In genomic region chr7:46391215-46391614, GRCh38 we compare ENCODE assay signal across 19 cellular contexts.
DNase-seq lines count a peak whose midpoint lies in the region; ATAC-seq and TF ChIP-seq lines count a peak whose summit lies in the region.
"Had no signal": no experiment of that assay in that cellular context is flagged by ENCODE, and none has a peak within 500 bp of the region (broad histone marks: within the 10 kb centered on the region; RNA-seq: fewer than 3 reads in every experiment).

No MANE protein-coding gene starts in this region.

- H4K8ac ChIP-seq in trophoblast cell (ENCODE audit: low read depth, low read length): no peak overlapping the region

- H3K27ac ChIP-seq in HEK293 (ENCODE audit: extremely low read depth, low read depth, low read length) (no peak overlapping the region), trophoblast cell (ENCODE audit: low read depth, low read length) (no peak overlapping the region)
- H3K27ac ChIP-seq: dorsolateral prefrontal cortex, SJSA1, tibial nerve had no signal

- H3K27me3 ChIP-seq in trophoblast cell (ENCODE audit: insufficient read depth, low read length): no peaks in the 10 kb centered on the region
- H3K27me3 ChIP-seq: SJSA1, tibial nerve had no signal

- H3K4me3 ChIP-seq in HEK293 (ENCODE audit: low read depth, low read length): no peak overlapping the region
- H3K4me3 ChIP-seq in fibroblast of mammary gland (ENCODE audit: control insufficient read depth, low read depth, low read length): no peak overlapping the region
- H3K4me3 ChIP-seq in trophoblast cell (ENCODE audit: low read depth, low read length): no peak overlapping the region
- H3K4me3 ChIP-seq: dorsolateral prefrontal cortex, SJSA1, tibial nerve had no signal

- H3K14ac ChIP-seq in trophoblast cell (ENCODE audit: low read length): no peak overlapping the region

- no peaks in the 10 kb centered on the region for H3K36me3 ChIP-seq in HEK293 (ENCODE audit: control insufficient read depth in 2 of 2, insufficient read depth in 1 of 2, low read length in 2 of 2)
- H3K36me3 ChIP-seq in trophoblast cell (ENCODE audit: control insufficient read depth in 1 of 2, insufficient read depth in 2 of 2, low read length in 2 of 2): peaks cover 0 to 4% of the 10 kb centered on the region in 2 experiments
- H3K36me3 ChIP-seq: SJSA1, tibial nerve had no signal

- H4K91ac ChIP-seq in trophoblast cell (ENCODE audit: low read depth, low read length): no peak overlapping the region

- no peak overlapping the region for H3K23ac ChIP-seq in trophoblast cell (ENCODE audit: low read length)

- no peak overlapping the region for H3K4me2 ChIP-seq in trophoblast cell (ENCODE audit: low read length)

- DNase-seq in AG08395 (ENCODE audit: low spot score) (peak; percentile 63), fibroblast of mammary gland (ENCODE audit: low read depth) (peak; percentile 60), trophoblast cell (peak; percentile 21 to 49), D341Med (ENCODE audit: low spot score) (no peak), NCI-H1694 (lab: John Stamatoyannopoulos, UW) (no peak)
- DNase-seq: activated naive CD8-positive, alpha-beta T cell treated with anti-CD3 and anti-CD28 coated beads, Interleukin-2, amount 10 ng/mL, durations not matched to agents 7 days and 5 days; dorsolateral prefrontal cortex; HFFc6; immature natural killer cell; NCI-H1048; NCI-H2107; NCI-H774; PC-3; stimulated activated naive CD4-positive, alpha-beta T cell had no signal

- no peak overlapping the region for H3K4ac ChIP-seq in trophoblast cell (ENCODE audit: low read depth, low read length)

- no CpG with 5 or more reads among the region's 2 CpGs for WGBS in trophoblast cell (ENCODE audit: extremely low coverage, insufficient coverage, insufficient read length)

- POLR2A ChIA-PET in HEK293 (lab: Yijun Ruan, JAX): no interaction called here

- no peak overlapping the region for H3K9ac ChIP-seq in trophoblast cell (ENCODE audit: low read length)

- no peak overlapping the region for H2BK5ac ChIP-seq in trophoblast cell (ENCODE audit: low read depth, low read length, poor library complexity)

- H2AK5ac ChIP-seq in trophoblast cell (ENCODE audit: low read length): no peak overlapping the region

- no peak overlapping the region for H2BK12ac ChIP-seq in trophoblast cell (ENCODE audit: low read length)

- H3K4me1 ChIP-seq in HEK293 (ENCODE audit: control insufficient read depth, insufficient read depth, low read length): no peaks in the 10 kb centered on the region; the same call in 1 of the 2 replicates
- peaks cover 2 to 10% of the 10 kb centered on the region in 2 experiments for H3K4me1 ChIP-seq in trophoblast cell (ENCODE audit: control insufficient read depth in 1 of 2, insufficient read depth in 2 of 2, low read length in 2 of 2)

- H3K79me1 ChIP-seq in trophoblast cell (ENCODE audit: low read length): peaks cover 2% of the 10 kb centered on the region

- no peak overlapping the region for H2AFZ ChIP-seq in trophoblast cell (ENCODE audit: insufficient read depth, low read length, poor library complexity)

- H2BK120ac ChIP-seq in trophoblast cell (ENCODE audit: insufficient read depth, low read length, poor library complexity): no peak overlapping the region

- ATAC-seq in HG03460 (IDR thresholded peaks at IDR 0.05; ENCODE audit: unreplicated experiment) (no peak), GM21825 (IDR thresholded peaks at IDR 0.05; ENCODE audit: unreplicated experiment) (no peak)
- ATAC-seq: PC-3 had no signal

- H3K79me2 ChIP-seq in trophoblast cell (ENCODE audit: control insufficient read depth, insufficient read depth, low read length, poor library complexity): no peaks in the 10 kb centered on the region

- no peaks in the 10 kb centered on the region for H3K9me3 ChIP-seq in HEK293 (ENCODE audit: control insufficient read depth, insufficient read depth, low read depth, low read length)
- H3K9me3 ChIP-seq in trophoblast cell (ENCODE audit: insufficient read depth, low read depth, low read length): no peaks in the 10 kb centered on the region
- H3K9me3 ChIP-seq: SJSA1, tibial nerve had no signal

- no peak overlapping the region for H3K18ac ChIP-seq in trophoblast cell (ENCODE audit: low read length)

- TF ChIP-seq CTCF in HEK293 (tag by site-specific recombination; IDR thresholded peaks at IDR 0.05): no peak
- no peak for TF ChIP-seq CTCF in fibroblast of mammary gland (conservative IDR thresholded peaks at IDR 0.05; ENCODE audit: control insufficient read depth, insufficient read depth, low read depth, low read length)

- no peak overlapping the region for H4K12ac ChIP-seq in trophoblast cell (ENCODE audit: low read depth, low read length)

- CTCF ChIA-PET in HEK293 (lab: Yijun Ruan, JAX): interaction anchor here (0.9 to 1.1 kb wide), 2 partner anchors 9 to 13 kb away, joined by 4 to 5 read pairs; no protein-coding TSS in a partner anchor

TF ChIP-seq in HEK293, 187 proteins besides CTCF, POLR2A, EP300 and RAD21:
- TF ChIP-seq GLIS2 (tag by site-specific recombination; IDR thresholded peaks at IDR 0.05) (no peak), TRIM28 (IDR thresholded peaks at IDR 0.05; ENCODE audit: borderline replicate concordance, low read length) (peak; percentile 64; the same call in 1 of the 2 replicates)

Comparison
In these comparisons a context has a peak if more than half of its experiments do, and no peak if none do; other contexts are left out.
1. DNase-seq: peak in AG08395 (single experiment), fibroblast of mammary gland (single experiment) and trophoblast cell (2 of 2); none in D341Med (single experiment) and NCI-H1694 (single experiment).